In the genomic region with DNA sequence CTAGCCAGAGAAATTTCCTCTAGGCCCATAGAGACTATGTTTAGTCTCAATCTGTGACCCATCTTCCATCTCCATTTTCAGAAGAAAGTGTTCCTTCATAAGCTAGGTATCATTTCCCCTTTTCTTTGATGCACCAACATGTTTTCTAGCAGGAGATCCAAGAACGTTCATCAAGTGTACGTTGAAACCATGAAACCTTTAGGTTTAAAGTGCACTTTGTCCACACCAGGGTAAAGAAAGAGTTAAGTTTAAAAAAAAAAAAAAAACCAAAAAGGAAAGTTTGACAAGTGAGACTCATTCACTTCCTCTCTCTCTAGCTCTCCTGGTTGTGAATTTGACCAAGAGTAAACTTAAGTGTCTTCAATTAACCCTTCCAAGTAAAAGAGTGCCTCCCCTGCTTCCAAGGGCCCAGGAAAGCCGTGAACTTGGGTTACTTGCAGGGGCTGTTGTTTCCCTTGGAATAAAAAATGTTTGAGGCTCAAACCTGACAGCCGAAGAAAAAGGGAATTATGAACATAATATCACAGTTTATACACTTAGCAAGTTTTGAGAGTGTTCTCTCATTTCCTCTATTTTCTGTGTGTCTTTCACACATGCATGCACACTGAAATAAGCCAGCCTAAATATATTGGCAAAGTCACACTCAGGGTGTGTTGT, we compare ENCODE assay signal across 11 cellular contexts. TPM values are rescaled to one million over a fixed set of nuclear protein-coding genes. Genes with fewer than 3 reads are reported as not detected.
DNase-seq lines count a peak whose midpoint lies in the region; ATAC-seq, FAIRE-seq and TF ChIP-seq lines count a peak whose summit lies in the region.
"Had no signal": no experiment of that assay in that cellular context is flagged by ENCODE, and none has a peak within 500 bp of the region (broad histone marks: within the 10 kb centered on the region; RNA-seq: fewer than 3 reads in every experiment).

No MANE protein-coding gene starts in this region.

- no TSS peak for BruUV-seq in GM12878 (replicated peaks; lab: Mats Ljungman, UMichigan)

- TF ChIP-seq CTCF in GM12878 (IDR thresholded peaks at IDR 0.05 in 2 of 3, conservative IDR thresholded peaks at IDR 0.05 in 1 of 3; ENCODE audit: control insufficient read depth in 2 of 3, extremely low read depth in 1 of 3, insufficient read depth in 1 of 3, low read depth in 3 of 3, low read length in 3 of 3), result no peak

- DNase-seq in GM12878 (ENCODE audit: low read depth, low spot score) (peak; percentile 55), SW480 (ENCODE audit: low spot score) (no peak), posterior cingulate gyrus (no peak), NCI-H748 treated with DMSO at 0.1 percent for 48 hours (lab: John Stamatoyannopoulos, UW) (no peak), NCI-H2107 treated with DMSO at 0.1 percent for 48 hours (lab: John Stamatoyannopoulos, UW; ENCODE audit: unreplicated experiment) (no peak)
- DNase-seq: NCI-H526 treated with DMSO at 0.1 percent for 48 hours had no signal

- ATAC-seq in GM18499 (IDR thresholded peaks at IDR 0.05; ENCODE audit: insufficient read depth, unreplicated experiment) (peak; percentile 59), GM21447 (IDR thresholded peaks at IDR 0.05; ENCODE audit: unreplicated experiment) (peak; percentile 65), HG03460 (IDR thresholded peaks at IDR 0.05; ENCODE audit: unreplicated experiment) (peak; percentile 69), GM12878 (peak; percentile 89)

- peak overlapping the region; percentile 40; the same call in 1 of the 2 replicates for H3K4me3 ChIP-seq in GM12878
- H3K4me3 ChIP-seq: lung had no signal

- H3K27me3 ChIP-seq in GM12878 (replicated peaks in 1 of 2; ENCODE audit: control insufficient read depth in 2 of 2, insufficient read depth in 2 of 2, low read length in 1 of 2), result no peaks in the 10 kb centered on the region

- H4K20me1 ChIP-seq in GM12878 (ENCODE audit: control insufficient read depth, insufficient read depth), result no peaks in the 10 kb centered on the region

- peak; percentile 87 for FAIRE-seq in GM12878 (lab: Jason Lieb, UNC)

- RAD21 ChIA-PET in GM12878 (lab: Charles Lee; ENCODE audit: unreplicated experiment), result interaction anchor here (0.6 to 5.6 kb wide), 38 partner anchors 13 to 424 kb away, joined by 3 to 108 read pairs (median 4); a partner anchor contains a TSS

- no peak overlapping the region for H3K9ac ChIP-seq in GM12878 (ENCODE audit: control insufficient read depth, insufficient read depth, low read length)

- CTCF ChIA-PET in GM12878 (lab: Yijun Ruan, JAX), result interaction anchor here (0.6 to 5.0 kb wide), 28 partner anchors 8 to 423 kb away, joined by 3 to 56 read pairs (median 4); a partner anchor contains a TSS

- peak overlapping the region; percentile 26 for H3K4me2 ChIP-seq in GM12878 (ENCODE audit: control insufficient read depth, insufficient read depth)

- SMC1A ChIA-PET in GM12878 (lab: Charles Lee; ENCODE audit: uncharacterized antibody, unreplicated experiment), result interaction anchor here (0.6 to 5.0 kb wide), 45 partner anchors 10 to 423 kb away, joined by 3 to 96 read pairs (median 6); a partner anchor contains a TSS

- no peaks in the 10 kb centered on the region for H3K9me3 ChIP-seq in GM12878 (replicated peaks; ENCODE audit: control insufficient read depth, insufficient read depth, low read length)

- 0% methylated on average over 4 of the region's 4 CpGs for WGBS in GM12878 (ENCODE audit: insufficient coverage, insufficient replicate concordance, low lambda C conversion rate, missing lambda C conversion rate)

- in situ Hi-C loops in GM12878 (cut with MboI), result no loop called here

- no peak for TF ChIP-seq RAD21 in GM12878 (IDR thresholded peaks at IDR 0.05; ENCODE audit: insufficient read depth, low read depth, low read length)

- H3K36me3 ChIP-seq in GM12878 (ENCODE audit: control insufficient read depth in 2 of 2, insufficient read depth in 2 of 2, low read length in 1 of 2), result no peaks in the 10 kb centered on the region

- no peaks in the 10 kb centered on the region for H3K79me2 ChIP-seq in GM12878 (ENCODE audit: control insufficient read depth, insufficient read depth, low read length)

- H3K27ac ChIP-seq in GM12878 (ENCODE audit: control insufficient read depth, insufficient read depth), result peak overlapping the region; percentile 85
- H3K27ac ChIP-seq: epithelial cell of prostate had no signal

- no peak for TF ChIP-seq POLR2A in GM12878 (IDR thresholded peaks at IDR 0.05; ENCODE audit: low read depth, low read length)

- peak; percentile 21 to 43; a peak in 1 of 4 replicates for TF ChIP-seq EP300 in GM12878 (IDR thresholded peaks at IDR 0.05; ENCODE audit: borderline replicate concordance in 1 of 2, control insufficient read depth in 1 of 2, low read depth in 2 of 2, low read length in 2 of 2)

- intact Hi-C loops in GM12878 (cut with micrococcal nuclease; ENCODE audit: unreplicated experiment) (loop anchor here (1.0 to 2.0 kb wide), 2 partner anchors 49 to 53 kb away; no protein-coding TSS in a partner anchor), posterior cingulate gyrus (cut with DNase I) (no loop called here)

- peaks cover 26% of the 10 kb centered on the region for H3K4me1 ChIP-seq in GM12878 (ENCODE audit: control insufficient read depth, insufficient read depth, low read length)

- POLR2A ChIA-PET in GM12878 (lab: Charles Lee), result interaction anchor here (0.6 to 3.8 kb wide), 16 partner anchors 10 to 419 kb away, joined by 3 to 29 read pairs (median 4); a partner anchor contains a TSS

- peak overlapping the region; percentile 43 for H2AFZ ChIP-seq in GM12878 (ENCODE audit: control insufficient read depth, low read depth, low read length)

TF ChIP-seq in GM12878, 131 proteins besides CTCF, POLR2A, EP300 and RAD21 (continues in another document):
- TF ChIP-seq ZNF384 (IDR thresholded peaks at IDR 0.05; ENCODE audit: borderline replicate concordance, low read depth, low read length) (peak; percentile 90), WRNIP1 (IDR thresholded peaks at IDR 0.05; ENCODE audit: borderline replicate concordance, low read depth, low read length) (no peak), DPF2 (IDR thresholded peaks at IDR 0.05) (peak; percentile 92), CREB1 (IDR thresholded peaks at IDR 0.05; ENCODE audit: low read depth) (no peak), SMAD1 (IDR thresholded peaks at IDR 0.05; ENCODE audit: low read depth, partially characterized antibody) (no peak), MEF2B (IDR thresholded peaks at IDR 0.05; ENCODE audit: partially characterized antibody, poor library complexity, severe bottlenecking) (peak; percentile 60), CBFB (IDR thresholded peaks at IDR 0.05; ENCODE audit: low read depth) (no peak)
- TF ChIP-seq, protein P1, sequence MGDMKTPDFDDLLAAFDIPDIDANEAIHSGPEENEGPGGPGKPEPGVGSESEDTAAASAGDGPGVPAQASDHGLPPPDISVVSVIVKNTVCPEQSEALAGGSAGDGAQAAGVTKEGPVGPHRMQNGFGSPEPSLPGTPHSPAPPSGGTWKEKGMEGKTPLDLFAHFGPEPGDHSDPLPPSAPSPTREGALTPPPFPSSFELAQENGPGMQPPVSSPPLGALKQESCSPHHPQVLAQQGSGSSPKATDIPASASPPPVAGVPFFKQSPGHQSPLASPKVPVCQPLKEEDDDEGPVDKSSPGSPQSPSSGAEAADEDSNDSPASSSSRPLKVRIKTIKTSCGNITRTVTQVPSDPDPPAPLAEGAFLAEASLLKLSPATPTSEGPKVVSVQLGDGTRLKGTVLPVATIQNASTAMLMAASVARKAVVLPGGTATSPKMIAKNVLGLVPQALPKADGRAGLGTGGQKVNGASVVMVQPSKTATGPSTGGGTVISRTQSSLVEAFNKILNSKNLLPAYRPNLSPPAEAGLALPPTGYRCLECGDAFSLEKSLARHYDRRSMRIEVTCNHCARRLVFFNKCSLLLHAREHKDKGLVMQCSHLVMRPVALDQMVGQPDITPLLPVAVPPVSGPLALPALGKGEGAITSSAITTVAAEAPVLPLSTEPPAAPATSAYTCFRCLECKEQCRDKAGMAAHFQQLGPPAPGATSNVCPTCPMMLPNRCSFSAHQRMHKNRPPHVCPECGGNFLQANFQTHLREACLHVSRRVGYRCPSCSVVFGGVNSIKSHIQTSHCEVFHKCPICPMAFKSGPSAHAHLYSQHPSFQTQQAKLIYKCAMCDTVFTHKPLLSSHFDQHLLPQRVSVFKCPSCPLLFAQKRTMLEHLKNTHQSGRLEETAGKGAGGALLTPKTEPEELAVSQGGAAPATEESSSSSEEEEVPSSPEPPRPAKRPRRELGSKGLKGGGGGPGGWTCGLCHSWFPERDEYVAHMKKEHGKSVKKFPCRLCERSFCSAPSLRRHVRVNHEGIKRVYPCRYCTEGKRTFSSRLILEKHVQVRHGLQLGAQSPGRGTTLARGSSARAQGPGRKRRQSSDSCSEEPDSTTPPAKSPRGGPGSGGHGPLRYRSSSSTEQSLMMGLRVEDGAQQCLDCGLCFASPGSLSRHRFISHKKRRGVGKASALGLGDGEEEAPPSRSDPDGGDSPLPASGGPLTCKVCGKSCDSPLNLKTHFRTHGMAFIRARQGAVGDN (IDR thresholded peaks at IDR 0.05), result no peak
- TF ChIP-seq, protein P2, sequence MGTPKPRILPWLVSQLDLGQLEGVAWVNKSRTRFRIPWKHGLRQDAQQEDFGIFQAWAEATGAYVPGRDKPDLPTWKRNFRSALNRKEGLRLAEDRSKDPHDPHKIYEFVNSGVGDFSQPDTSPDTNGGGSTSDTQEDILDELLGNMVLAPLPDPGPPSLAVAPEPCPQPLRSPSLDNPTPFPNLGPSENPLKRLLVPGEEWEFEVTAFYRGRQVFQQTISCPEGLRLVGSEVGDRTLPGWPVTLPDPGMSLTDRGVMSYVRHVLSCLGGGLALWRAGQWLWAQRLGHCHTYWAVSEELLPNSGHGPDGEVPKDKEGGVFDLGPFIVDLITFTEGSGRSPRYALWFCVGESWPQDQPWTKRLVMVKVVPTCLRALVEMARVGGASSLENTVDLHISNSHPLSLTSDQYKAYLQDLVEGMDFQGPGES (IDR thresholded peaks at IDR 0.05), result no peak

RNA-seq across cellular contexts. Expression of a gene that starts 56.7 kb away (rescaled TPM):
- 56.4 and 60.7 TPM in 2 replicates for total RNA-seq in GM12878 (2013; cell fraction: nucleolus; rRNA removed)
- total RNA-seq in GM12878 (2014; rRNA removed), result 75.9 and 78.2 TPM in 2 replicates
- 31.7 and 34.8 TPM in 2 replicates for total RNA-seq in GM12878 (2014; rRNA removed; fragmentation: Illumina TruSeq; extraction: Trizol)
- 45.5 and 48.5 TPM in 2 replicates for total RNA-seq in GM12878 (2021)
- polyA plus RNA-seq in GM12878 (2011; ENCODE audit: low read depth), result 22.4 TPM
- 122 and 133 TPM in 2 replicates for polyA plus RNA-seq in GM12878 (2011; rRNA removed)
- polyA plus RNA-seq in GM12878 (2011; cell fraction: cytosol; rRNA removed), result 167 and 195 TPM in 2 replicates
- 61.3 and 63.9 TPM in 2 replicates for polyA plus RNA-seq in GM12878 (2011; cell fraction: nucleus; rRNA removed)
- 33.1 and 35.0 TPM in 2 replicates for polyA plus RNA-seq in GM12878 (2012)
- 35.3 and 36.6 TPM in 2 replicates for polyA plus RNA-seq in GM12878 (2014; fragmentation: Illumina TruSeq; extraction: Trizol)
- 10 to 100 TPM in 1 of 2 experiments, 1 to 10 TPM in 1; 9.3 to 26.5 TPM for polyA plus RNA-seq in GM12878 (2014; fragmentation: Nextera tagmentation; extraction: Ambion mirVana)
- 55.9 and 79.2 TPM in 2 replicates for polyA plus RNA-seq in GM12878 (2014; rRNA removed)
- polyA plus RNA-seq in GM12878 (2016; fragmentation: Nextera tagmentation; extraction: Ambion mirVana), result 10 to 100 TPM; 11.1 to 11.9 TPM
- polyA minus RNA-seq in GM12878 (2011; rRNA and poly(A)+ RNA removed), result 166 and 214 TPM in 2 replicates
- polyA minus RNA-seq in GM12878 (2011; cell fraction: cytosol; rRNA and poly(A)+ RNA removed), result 58.0 and 63.5 TPM in 2 replicates
- 125 and 186 TPM in 2 replicates for polyA minus RNA-seq in GM12878 (2011; cell fraction: nucleus; rRNA and poly(A)+ RNA removed)
